ENCODE assay signal across 9 cellular contexts in the genomic region with DNA sequence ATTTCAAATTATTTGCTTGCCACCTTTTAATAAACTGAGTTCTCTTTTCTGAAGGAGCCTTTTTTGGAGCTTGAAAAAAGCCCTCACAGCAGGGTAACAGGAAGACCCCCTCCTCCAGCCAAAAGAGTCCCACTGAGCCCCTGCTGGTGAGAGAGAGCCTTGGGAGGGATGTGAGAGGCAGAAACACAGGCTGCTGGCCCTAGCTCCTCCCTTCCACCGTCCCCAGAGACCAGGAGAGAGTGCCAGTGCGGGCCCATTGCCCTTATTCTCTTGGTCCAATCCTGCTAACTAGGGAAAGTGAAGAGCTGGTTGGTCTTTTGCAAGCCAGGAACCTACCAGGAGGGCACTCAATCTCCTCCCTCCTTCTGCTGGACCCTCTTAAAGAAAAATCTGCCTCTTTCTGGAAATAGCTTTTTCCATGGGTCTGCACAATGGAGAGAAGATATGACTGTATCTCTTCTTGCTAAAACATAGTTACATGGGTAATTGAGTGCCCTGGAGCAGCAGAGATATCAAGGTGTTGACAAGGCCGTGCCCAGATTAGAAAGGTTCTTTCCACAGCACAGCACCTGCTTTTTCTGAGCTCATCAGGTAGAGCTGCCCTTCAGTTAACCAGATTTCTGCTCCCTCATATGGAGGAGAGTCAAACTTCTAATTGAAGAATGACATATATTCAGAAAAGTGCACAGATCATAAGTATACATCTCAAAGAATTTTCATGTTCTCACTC.
DNase-seq lines count a peak whose midpoint lies in the region; ATAC-seq and TF ChIP-seq lines count a peak whose summit lies in the region.
"Had no signal": no experiment of that assay in that cellular context is flagged by ENCODE, and none has a peak within 500 bp of the region (broad histone marks: within the 10 kb centered on the region; RNA-seq: fewer than 3 reads in every experiment).

No MANE protein-coding gene starts in this region.

- H3K36me3 ChIP-seq in right atrium auricular region (no peaks in the 10 kb centered on the region), vagina (no peaks in the 10 kb centered on the region)

- no peaks in the 10 kb centered on the region for H3K9me3 ChIP-seq in right atrium auricular region
- H3K9me3 ChIP-seq in vagina, result no peaks in the 10 kb centered on the region

- CTCF ChIA-PET in activated CD4-positive, alpha-beta memory T cell treated with anti-CD3 and anti-CD28 coated beads for 36 hours (lab: Charles Lee), result interaction anchor here (1.2 to 1.4 kb wide), 2 partner anchors 115 to 116 kb away, joined by 4 read pairs; no protein-coding TSS in a partner anchor

- intact Hi-C loops in Right ventricle myocardium superior (cut with DNase I) (no loop called here), vagina (cut with DNase I) (no loop called here)
- intact Hi-C loops in activated CD4-positive, alpha-beta memory T cell treated with anti-CD3 and anti-CD28 coated beads for 36 hours (cut with micrococcal nuclease), result no loop called here

- no peaks in the 10 kb centered on the region for H3K27me3 ChIP-seq in right atrium auricular region
- no peaks in the 10 kb centered on the region for H3K27me3 ChIP-seq in vagina

- POLR2A ChIA-PET in activated CD4-positive, alpha-beta memory T cell treated with anti-CD3 and anti-CD28 coated beads for 36 hours (lab: Charles Lee), result interaction anchor here (0.6 to 1.0 kb wide), 2 partner anchors 19 to 1839 kb away, joined by 3 to 4 read pairs; no protein-coding TSS in a partner anchor

- H3K27me3 Mint-ChIP-seq in activated CD4-positive, alpha-beta memory T cell treated with anti-CD3 and anti-CD28 coated beads for 36 hours, result no peaks in the 10 kb centered on the region

- ATAC-seq in Right ventricle myocardium superior (ENCODE audit: poor library complexity) (peak; percentile 43), HG02759 (IDR thresholded peaks at IDR 0.05; ENCODE audit: unreplicated experiment) (no peak), HG02588 (IDR thresholded peaks at IDR 0.05; ENCODE audit: unreplicated experiment) (no peak)

- H3K4me3 ChIP-seq in right atrium auricular region, result no peak overlapping the region
- no peak overlapping the region for H3K4me3 ChIP-seq in vagina
- H3K4me3 ChIP-seq: lung had no signal

- peaks cover 12% of the 10 kb centered on the region for H3K36me3 Mint-ChIP-seq in activated CD4-positive, alpha-beta memory T cell treated with anti-CD3 and anti-CD28 coated beads for 36 hours

- TF ChIP-seq CTCF in right atrium auricular region (IDR thresholded peaks at IDR 0.05), result no peak
- TF ChIP-seq CTCF in vagina (IDR thresholded peaks at IDR 0.05), result no peak

- no peak for TF ChIP-seq POLR2A in vagina (IDR thresholded peaks at IDR 0.05)

- H3K4me1 Mint-ChIP-seq in activated CD4-positive, alpha-beta memory T cell treated with anti-CD3 and anti-CD28 coated beads for 36 hours (ENCODE audit: low read depth), result peaks cover 45% of the 10 kb centered on the region

- H3K27ac ChIP-seq in right atrium auricular region (peak overlapping the region in 1 of 2 donors; percentile 19), vagina (peak overlapping the region; percentile 12)

- peaks cover 0 to 45% of the 10 kb centered on the region in 2 donors for H3K4me1 ChIP-seq in right atrium auricular region
- H3K4me1 ChIP-seq in vagina, result peaks cover 53% of the 10 kb centered on the region

- peak overlapping the region; percentile 51 for H3K4me3 Mint-ChIP-seq in activated CD4-positive, alpha-beta memory T cell treated with anti-CD3 and anti-CD28 coated beads for 36 hours

- DNase-seq in Right ventricle myocardium superior, result no peak
- no peak for DNase-seq in right atrium auricular region (ENCODE audit: low spot score)
- no peak for DNase-seq in activated CD4-positive, alpha-beta memory T cell treated with anti-CD3 and anti-CD28 coated beads for 36 hours
- DNase-seq in iPS-NIHi11 (ENCODE audit: low spot score), result peak; percentile 68
- DNase-seq in vagina (ENCODE audit: extremely low spot score in 2 of 2), result no peak
- no peak for DNase-seq in NCI-H1105 (lab: John Stamatoyannopoulos, UW)

- H3K27ac Mint-ChIP-seq in activated CD4-positive, alpha-beta memory T cell treated with anti-CD3 and anti-CD28 coated beads for 36 hours, result peak overlapping the region; percentile 74

- no peaks in the 10 kb centered on the region for H3K9me3 Mint-ChIP-seq in activated CD4-positive, alpha-beta memory T cell treated with anti-CD3 and anti-CD28 coated beads for 36 hours
